Comparison of ENCODE assay signal across 16 cellular contexts in the genomic region with DNA sequence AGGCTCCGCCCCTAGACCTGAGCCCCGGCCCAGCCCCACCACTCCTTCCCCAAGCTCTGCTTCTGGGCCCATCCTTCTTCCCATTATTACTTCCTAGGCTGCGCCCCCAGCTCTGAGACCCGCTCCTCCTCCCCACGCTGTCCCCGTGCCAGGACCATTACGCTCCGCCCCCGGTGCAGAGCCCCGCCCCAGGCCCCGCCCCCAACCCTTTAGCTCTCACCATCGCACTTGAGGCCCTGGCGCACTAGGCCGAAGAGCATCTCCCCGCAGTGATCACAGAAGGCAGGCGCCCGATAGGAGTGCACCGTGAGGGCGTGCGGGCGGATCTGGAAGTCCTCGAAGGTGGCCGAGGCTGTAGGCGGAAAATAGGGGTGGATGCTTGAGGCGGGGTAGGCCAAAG. TPM values are rescaled to one million over a fixed set of nuclear protein-coding genes. Genes with fewer than 3 reads are reported as not detected.
A peak's percentile ranks its signal among the peaks of the same experiment; 100 is the strongest.
DNase-seq lines count a peak whose midpoint lies in the region; ATAC-seq lines count a peak whose summit lies in the region.
"Had no signal": no experiment of that assay in that cellular context is flagged by ENCODE, and none has a peak within 500 bp of the region (broad histone marks: within the 10 kb centered on the region; RNA-seq: fewer than 3 reads in every experiment).

No MANE protein-coding gene starts in this region.

- intact Hi-C loops in activated CD4-positive, alpha-beta T cell treated with anti-CD3 and anti-CD28 coated beads for 36 hours (cut with DNase I, micrococcal nuclease), result loop anchor here (5.0 to 10.0 kb wide), 2 partner anchors 37 to 634 kb away; partner anchors contain the start of genes DHX34 (in 1 of the 2), FKRP (in 1 of the 2) and STRN4 (in 1 of the 2)

- no peak overlapping the region for H3K4me2 ChIP-seq in neuronal stem cell (ENCODE audit: insufficient read depth, low read length, poor library complexity, severe bottlenecking)

- no peak overlapping the region for H3K4ac ChIP-seq in neuronal stem cell (ENCODE audit: low read length)

- H3K36me3 Mint-ChIP-seq in activated CD4-positive, alpha-beta T cell treated with anti-CD3 and anti-CD28 coated beads for 36 hours (ENCODE audit: low read depth), result peaks cover 33% of the 10 kb centered on the region
- peaks cover 45% of the 10 kb centered on the region for H3K36me3 Mint-ChIP-seq in stimulated activated memory B cell treated with anti-CD40 and anti-IgM and Interleukin-4, amounts not matched to agents 10 μg/mL and 1 μg/mL and 100 μg/mL, for 72 hours

- no peak overlapping the region for H4K91ac ChIP-seq in neuronal stem cell (ENCODE audit: low read depth, low read length, poor library complexity)

- H3K27me3 ChIP-seq in HUES64 (ENCODE audit: insufficient read depth, low read length) (no peaks in the 10 kb centered on the region), neuronal stem cell (ENCODE audit: control insufficient read depth in 3 of 3, insufficient read depth in 3 of 3, low read depth in 1 of 3, low read length in 3 of 3) (no peaks in the 10 kb centered on the region)

- H3K23ac ChIP-seq in neuronal stem cell (ENCODE audit: low read depth, low read length, poor library complexity), result no peak overlapping the region

- no peak overlapping the region for H2BK15ac ChIP-seq in neuronal stem cell (ENCODE audit: low read length)

- peaks cover 18% of the 10 kb centered on the region for H3K4me1 Mint-ChIP-seq in activated CD4-positive, alpha-beta T cell treated with anti-CD3 and anti-CD28 coated beads for 36 hours
- peaks cover 28% of the 10 kb centered on the region for H3K4me1 Mint-ChIP-seq in stimulated activated memory B cell treated with anti-CD40 and anti-IgM and Interleukin-4, amounts not matched to agents 10 μg/mL and 1 μg/mL and 100 μg/mL, for 72 hours

- POLR2A ChIA-PET in activated CD4-positive, alpha-beta T cell treated with anti-CD3 and anti-CD28 coated beads for 36 hours (lab: Charles Lee), result interaction anchor here (0.5 kb wide), 1 partner anchor 147 kb away, joined by 3 read pairs; no protein-coding TSS in a partner anchor

- no peak overlapping the region for H2AFZ ChIP-seq in neuronal stem cell (ENCODE audit: low read length)

- H2BK5ac ChIP-seq in neuronal stem cell (ENCODE audit: low read length), result peak overlapping the region; percentile 24

- CTCF ChIA-PET in activated CD4-positive, alpha-beta T cell treated with anti-CD3 and anti-CD28 coated beads for 36 hours (lab: Charles Lee), result interaction anchor here (0.7 to 1.2 kb wide), 3 partner anchors 16 to 69 kb away, joined by 3 to 4 read pairs (median 3); no protein-coding TSS in a partner anchor

- H3K18ac ChIP-seq in neuronal stem cell (ENCODE audit: low read length), result peak overlapping the region; percentile 71

- H3K27ac ChIP-seq in HUES64 (ENCODE audit: low read depth, low read length), result no peak overlapping the region
- no peak overlapping the region for H3K27ac ChIP-seq in neuronal stem cell (replicated peaks; ENCODE audit: low read length)

- no peak overlapping the region for H3K4me3 Mint-ChIP-seq in activated CD4-positive, alpha-beta T cell treated with anti-CD3 and anti-CD28 coated beads for 36 hours
- no peak overlapping the region for H3K4me3 Mint-ChIP-seq in stimulated activated memory B cell treated with anti-CD40 and anti-IgM and Interleukin-4, amounts not matched to agents 10 μg/mL and 1 μg/mL and 100 μg/mL, for 72 hours

- DNase-seq in activated CD4-positive, alpha-beta T cell treated with anti-CD3 and anti-CD28 coated beads for 36 hours, result peak; percentile 42
- no peak for DNase-seq in activated CD4-positive, alpha-beta T cell treated with anti-CD3 and anti-CD28 coated beads, Interleukin-2, amount 50 U/mL, for 1 hour
- DNase-seq in iPS-NIHi11 (ENCODE audit: low spot score) (peak; percentile 77), neuronal stem cell (ENCODE audit: low spot score) (no peak), DMS 273 (lab: John Stamatoyannopoulos, UW; ENCODE audit: unreplicated experiment) (no peak), NCI-H2029 treated with DMSO at 0.1 percent for 48 hours (lab: John Stamatoyannopoulos, UW) (no peak)
- DNase-seq: Calu3; CD4-positive, CD25-positive, alpha-beta regulatory T cell; GOT3; Kasumi-1; NCI-H1417; NCI-H446 treated with DMSO at 0.1 percent for 48 hours; NCI-H748 treated with DMSO at 0.1 percent for 48 hours; PC-3 had no signal

- H2BK12ac ChIP-seq in neuronal stem cell (ENCODE audit: low read length), result no peak overlapping the region

- 84% methylated on average over 25 of the region's 25 CpGs for WGBS in HUES64
- WGBS in neuronal stem cell (ENCODE audit: extremely low coverage in 2 of 2, insufficient read length in 2 of 2, insufficient replicate concordance in 1 of 2), 2 donors, result no CpG with 5 or more reads among the region's 25 CpGs

- peak overlapping the region; percentile 23 for H4K8ac ChIP-seq in neuronal stem cell (ENCODE audit: low read depth, low read length)

- H3K36me3 ChIP-seq in HUES64 (ENCODE audit: insufficient read depth, low read length) (peaks cover 43% of the 10 kb centered on the region), neuronal stem cell (replicated peaks in 1 of 2; ENCODE audit: control insufficient read depth in 2 of 2, insufficient read depth in 2 of 2, low read length in 2 of 2) (peaks cover 16 to 54% of the 10 kb centered on the region in 2 donors)

- H3K14ac ChIP-seq in neuronal stem cell (ENCODE audit: low read length), result no peak overlapping the region

- no peaks in the 10 kb centered on the region for H3K27me3 Mint-ChIP-seq in activated CD4-positive, alpha-beta T cell treated with anti-CD3 and anti-CD28 coated beads for 36 hours
- H3K27me3 Mint-ChIP-seq in stimulated activated memory B cell treated with anti-CD40 and anti-IgM and Interleukin-4, amounts not matched to agents 10 μg/mL and 1 μg/mL and 100 μg/mL, for 72 hours, result no peaks in the 10 kb centered on the region
- H3K27me3 Mint-ChIP-seq: CD4-positive, CD25-positive, alpha-beta regulatory T cell had no signal

- no peak overlapping the region for H2BK120ac ChIP-seq in neuronal stem cell (ENCODE audit: low read depth, low read length)

- ATAC-seq in activated CD4-positive, alpha-beta T cell treated with anti-CD3 and anti-CD28 coated beads for 36 hours, result no peak
- ATAC-seq in stimulated activated memory B cell treated with anti-CD40 and anti-IgM and Interleukin-4, amounts not matched to agents 10 μg/mL and 1 μg/mL and 100 μg/mL, for 72 hours, result no peak
- ATAC-seq: PC-3 had no signal

- H3K27ac Mint-ChIP-seq in activated CD4-positive, alpha-beta T cell treated with anti-CD3 and anti-CD28 coated beads for 36 hours, result no peak overlapping the region
- no peak overlapping the region for H3K27ac Mint-ChIP-seq in stimulated activated memory B cell treated with anti-CD40 and anti-IgM and Interleukin-4, amounts not matched to agents 10 μg/mL and 1 μg/mL and 100 μg/mL, for 72 hours

- peaks cover 9% of the 10 kb centered on the region for H3K79me1 ChIP-seq in neuronal stem cell (ENCODE audit: low read depth, low read length)

- no peaks in the 10 kb centered on the region for H3K9me3 Mint-ChIP-seq in activated CD4-positive, alpha-beta T cell treated with anti-CD3 and anti-CD28 coated beads for 36 hours (ENCODE audit: low read depth)
- H3K9me3 Mint-ChIP-seq in stimulated activated memory B cell treated with anti-CD40 and anti-IgM and Interleukin-4, amounts not matched to agents 10 μg/mL and 1 μg/mL and 100 μg/mL, for 72 hours, result no peaks in the 10 kb centered on the region
- H3K9me3 Mint-ChIP-seq: CD4-positive, CD25-positive, alpha-beta regulatory T cell had no signal

- H3K4me3 ChIP-seq in HUES64 (ENCODE audit: low read length) (no peak overlapping the region), neuronal stem cell (ENCODE audit: low read length in 2 of 2) (no peak overlapping the region)

- H3K4me1 ChIP-seq in HUES64 (ENCODE audit: insufficient read depth, low read length) (peaks cover 18% of the 10 kb centered on the region), neuronal stem cell (ENCODE audit: control insufficient read depth in 2 of 2, insufficient read depth in 1 of 2, low read depth in 1 of 2, low read length in 2 of 2) (peaks cover 5 to 7% of the 10 kb centered on the region in 2 donors)

- no peak overlapping the region for H2AK5ac ChIP-seq in neuronal stem cell (ENCODE audit: low read depth, low read length)

- H3K9ac ChIP-seq in HUES64 (ENCODE audit: low read depth, low read length) (peak overlapping the region; percentile 32; the same call in 1 of the 2 replicates), neuronal stem cell (ENCODE audit: low read depth, low read length, poor library complexity) (no peak overlapping the region)

- H3K9me3 ChIP-seq in HUES64 (ENCODE audit: insufficient read depth, low read depth, low read length) (no peaks in the 10 kb centered on the region), neuronal stem cell (replicated peaks in 1 of 2; ENCODE audit: control insufficient read depth in 2 of 2, insufficient read depth in 1 of 2, low read depth in 1 of 2, low read length in 2 of 2) (peaks cover 0 to 3% of the 10 kb centered on the region in 2 donors)

RNA-seq across cellular contexts. Expression of gene PRKD2, which starts 6.2 kb away (rescaled TPM):
- total RNA-seq in activated CD4-positive, alpha-beta T cell treated with anti-CD3 and anti-CD28 coated beads for 36 hours, result 10 to 100 TPM; 76.0 to 78.3 TPM
- 27.3 TPM for polyA plus RNA-seq in HUES64 (2013, experiment 1 of 2)
- polyA plus RNA-seq in HUES64 (2013, experiment 2 of 2), result 27.3 TPM
- polyA plus RNA-seq in neuronal stem cell (2013, experiment 1 of 2), result 37.2 TPM
- polyA plus RNA-seq in neuronal stem cell (2013, experiment 2 of 2), result 37.3 TPM

RNA-seq across cellular contexts. Expression of gene FKRP, which starts 35.2 kb away (rescaled TPM):
- 10 to 100 TPM; 12.1 to 16.2 TPM for total RNA-seq in activated CD4-positive, alpha-beta T cell treated with anti-CD3 and anti-CD28 coated beads for 36 hours
- 21.3 TPM for polyA plus RNA-seq in HUES64 (2013, experiment 1 of 2)
- polyA plus RNA-seq in HUES64 (2013, experiment 2 of 2), result 21.3 TPM
- polyA plus RNA-seq in neuronal stem cell (2013, experiment 1 of 2), result 16.8 TPM
- polyA plus RNA-seq in neuronal stem cell (2013, experiment 2 of 2), result 16.0 TPM

RNA-seq across cellular contexts. Expression of gene STRN4, which starts 35.6 kb away (rescaled TPM):
- total RNA-seq in activated CD4-positive, alpha-beta T cell treated with anti-CD3 and anti-CD28 coated beads for 36 hours, result 10 to 100 TPM; 56.4 to 56.8 TPM
- polyA plus RNA-seq in HUES64 (2013, experiment 1 of 2), result 68.0 TPM
- 72.1 TPM for polyA plus RNA-seq in HUES64 (2013, experiment 2 of 2)
- polyA plus RNA-seq in neuronal stem cell (2013, experiment 1 of 2), result 94.3 TPM
- 93.2 TPM for polyA plus RNA-seq in neuronal stem cell (2013, experiment 2 of 2)

RNA-seq across cellular contexts. Expression of gene DACT3, which starts 49.7 kb away (rescaled TPM):
- 1 to 10 TPM; 2.9 to 3.1 TPM for total RNA-seq in activated CD4-positive, alpha-beta T cell treated with anti-CD3 and anti-CD28 coated beads for 36 hours
- 1.6 TPM for polyA plus RNA-seq in HUES64 (2013, experiment 1 of 2)
- 3.2 TPM for polyA plus RNA-seq in HUES64 (2013, experiment 2 of 2)
- 6.5 TPM for polyA plus RNA-seq in neuronal stem cell (2013, experiment 1 of 2)
- polyA plus RNA-seq in neuronal stem cell (2013, experiment 2 of 2), result 6.5 TPM
- total RNA-seq: Calu3; CD4-positive, CD25-positive, alpha-beta regulatory T cell had no signal
- polyA plus RNA-seq: CD4-positive, CD25-positive, alpha-beta regulatory T cell had no signal

Comparison
In these comparisons a context has a peak if more than half of its experiments do, and no peak if none do; other contexts are left out.
1. DNase-seq: peak in activated CD4-positive, alpha-beta T cell treated with anti-CD3 and anti-CD28 coated beads for 36 hours (single experiment) and iPS-NIHi11 (single experiment); none in activated CD4-positive, alpha-beta T cell treated with anti-CD3 and anti-CD28 coated beads, Interleukin-2, amount 50 U/mL, for 1 hour (single experiment), neuronal stem cell (single experiment), DMS 273 (single experiment) and NCI-H2029 treated with DMSO at 0.1 percent for 48 hours (single experiment).